14 cellular contexts compared by ENCODE assay signal in the genomic region with DNA sequence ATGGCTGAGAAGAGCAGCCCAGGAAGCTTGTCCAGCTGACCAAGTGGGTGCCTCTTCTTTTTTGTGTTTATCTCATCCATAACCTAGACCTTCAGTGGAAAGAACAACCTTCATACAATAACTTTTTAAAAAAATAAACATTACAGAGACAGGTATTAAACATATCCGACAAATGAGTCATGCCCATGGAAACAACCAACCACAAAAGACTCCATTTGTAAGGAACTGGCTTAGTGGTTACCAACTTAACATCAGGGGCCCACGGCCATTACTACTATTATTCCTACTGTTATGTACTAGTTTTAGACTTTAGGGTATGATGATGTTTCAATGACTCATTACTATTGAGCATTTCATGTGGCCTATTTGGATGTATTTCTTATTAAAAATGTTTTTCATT.
"Had no signal": no experiment of that assay in that cellular context is flagged by ENCODE, and none has a peak within 500 bp of the region (broad histone marks: within the 10 kb centered on the region; RNA-seq: fewer than 3 reads in every experiment).

No MANE protein-coding gene starts in this region.

- FAIRE-seq: islet of Langerhans had no signal

- H3K9me3 ChIP-seq: adrenal gland, gastroesophageal sphincter, left lung, thyroid gland, uterus had no signal

- H2AFZ ChIP-seq: neural progenitor cell had no signal

- DNase-seq: activated CD4-positive, alpha-beta memory T cell treated with anti-CD3 and anti-CD28 coated beads, Interleukin-2, amount 10 ng/mL, durations not matched to agents 7 days and 5 days; activated CD4-positive, alpha-beta T cell treated with anti-CD3 and anti-CD28 coated beads for 4 hours; activated effector memory CD4-positive, alpha-beta T cell treated with anti-CD3 and anti-CD28 coated beads, Interleukin-2, amount 50 U/mL, for 16 hours; activated T-cell treated with anti-CD3 and anti-CD28 coated beads, Interleukin-2, amount 50 U/mL, for 4 hours; adrenal gland; effector memory CD4-positive, alpha-beta T cell; left lung; naive B cell; thyroid gland; uterus had no signal

- H3K27ac ChIP-seq: adrenal gland, epithelial cell of prostate, gastroesophageal sphincter, left lung, neural progenitor cell, thyroid gland, uterus had no signal

- H3K9ac ChIP-seq: neural progenitor cell had no signal

- H3K4me3 ChIP-seq: adrenal gland, gastroesophageal sphincter, left lung, neural progenitor cell, thyroid gland, uterus had no signal

- H3K4me2 ChIP-seq: neural progenitor cell had no signal

- H3K4me1 ChIP-seq: adrenal gland, gastroesophageal sphincter, left lung, neural progenitor cell, thyroid gland, uterus had no signal

- H3K36me3 ChIP-seq: adrenal gland, gastroesophageal sphincter, left lung, neural progenitor cell, thyroid gland, uterus had no signal

- H3K27me3 ChIP-seq: adrenal gland, gastroesophageal sphincter, left lung, neural progenitor cell, thyroid gland, uterus had no signal
